1 cellular context compared by ENCODE assay signal in genomic region chr6:27161946-27162603, GRCh38.
A peak's percentile ranks its signal among the peaks of the same experiment; 100 is the strongest.
TF ChIP-seq lines count a peak whose summit lies in the region.

No MANE protein-coding gene starts in this region.

TF ChIP-seq in K562, 482 proteins besides CTCF, POLR2A, EP300 and RAD21 (continued from another document and continues in another):
- TF ChIP-seq STAT6 (CRISPR knock-in tag; IDR thresholded peaks at IDR 0.05) (no peak), REST (CRISPR knock-in tag; IDR thresholded peaks at IDR 0.05; ENCODE audit: low read depth) (no peak), MGA (IDR thresholded peaks at IDR 0.05) (peak; percentile 14; the same call in 1 of the 2 replicates), BRF1 (IDR thresholded peaks at IDR 0.05; ENCODE audit: borderline replicate concordance, extremely low read depth, insufficient read length) (peak; percentile 47), PRDM10 (IDR thresholded peaks at IDR 0.05; ENCODE audit: partially characterized antibody) (no peak), POLR2H (tag; IDR thresholded peaks at IDR 0.05; ENCODE audit: low read depth) (peak; percentile 100), MYNN (IDR thresholded peaks at IDR 0.05) (no peak), MYNN (CRISPR knock-in tag; IDR thresholded peaks at IDR 0.05) (no peak), SRSF9 (IDR thresholded peaks at IDR 0.05; ENCODE audit: borderline replicate concordance, low read depth, low read length) (no peak), PBX2 (CRISPR knock-in tag; IDR thresholded peaks at IDR 0.05; ENCODE audit: low read depth) (no peak), PBX2 (tag; conservative IDR thresholded peaks at IDR 0.05; ENCODE audit: low read depth) (0 out of 2 replicates have a peak, but pooled peaks have one; percentile 4), MNT (conservative IDR thresholded peaks at IDR 0.05) (peak; percentile 60 to 68; a peak in 3 of 4 replicates), SOX6 (IDR thresholded peaks at IDR 0.05) (peak; percentile 53), TARDBP (IDR thresholded peaks at IDR 0.05) (no peak), U2AF1 (optimal IDR thresholded peaks at IDR 0.05; ENCODE audit: low read depth, low read length) (no peak), ZBTB9 (CRISPR knock-in tag; IDR thresholded peaks at IDR 0.05) (no peak), SP1 (CRISPR knock-in tag; IDR thresholded peaks at IDR 0.05) (0 out of 2 replicates have a peak, but pooled peaks have one; percentile 32)
